Comparison of ENCODE assay signal across 16 cellular contexts in the genomic region with DNA sequence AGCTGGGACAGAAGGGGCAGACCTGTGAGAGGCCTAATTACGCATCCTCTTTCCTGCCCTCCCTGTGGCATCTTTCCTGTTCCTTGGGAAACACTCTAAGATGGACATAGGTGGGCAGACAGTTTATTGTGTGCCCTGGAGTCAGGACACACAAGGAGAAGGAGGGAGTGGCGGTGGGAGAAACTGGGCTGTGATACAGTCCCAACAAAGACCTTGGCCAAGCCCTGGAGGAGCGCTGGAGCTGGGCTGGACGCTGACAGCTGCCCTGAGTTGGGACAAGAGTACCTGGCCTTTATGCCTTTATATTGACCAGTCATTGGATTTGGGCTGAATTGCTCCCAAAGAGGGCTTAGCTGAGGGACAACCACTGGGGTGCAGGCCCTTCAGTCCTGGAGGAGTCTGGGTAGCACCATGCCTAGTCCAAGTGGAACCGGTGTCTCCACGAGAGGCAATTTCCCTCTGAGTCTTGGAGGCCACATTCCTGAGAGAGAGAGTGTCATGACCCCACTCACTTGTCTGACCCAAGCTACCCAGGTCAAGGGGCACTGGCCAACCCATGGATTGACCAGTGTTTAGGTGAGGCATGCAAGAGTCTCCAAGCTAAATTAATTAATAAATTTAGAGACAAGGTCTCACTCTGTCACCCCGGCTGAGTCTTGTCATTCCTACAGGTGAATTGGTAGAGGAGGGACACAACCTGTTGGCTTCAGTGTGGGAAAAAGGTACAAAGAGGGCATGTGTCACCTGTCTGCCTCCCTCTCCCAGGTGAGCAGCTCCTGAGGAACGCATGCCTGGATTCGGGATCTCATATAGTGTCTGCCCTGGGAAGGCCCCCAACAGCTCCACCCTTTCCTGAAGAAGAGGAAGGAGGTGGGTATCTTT.
DNase-seq lines count a peak whose midpoint lies in the region; ATAC-seq and TF ChIP-seq lines count a peak whose summit lies in the region.
"Had no signal": no experiment of that assay in that cellular context is flagged by ENCODE, and none has a peak within 500 bp of the region (broad histone marks: within the 10 kb centered on the region; RNA-seq: fewer than 3 reads in every experiment).

No MANE protein-coding gene starts in this region.

- intact Hi-C loops in CD14-positive monocyte (cut with micrococcal nuclease) (loop anchor here in 1 of 2 donors (5.0 kb wide), 1 partner anchor 36 kb away; no protein-coding TSS in a partner anchor), right cardiac atrium (cut with DNase I) (no loop called here), spleen (cut with DNase I; ENCODE audit: low total_unique reads) (no loop called here)

- H3K36me3 Mint-ChIP-seq in CD14-positive monocyte: peaks cover 3 to 10% of the 10 kb centered on the region in 2 donors
- H3K36me3 Mint-ChIP-seq: CD4-positive, alpha-beta memory T cell had no signal

- H3K27ac ChIP-seq in right cardiac atrium (ENCODE audit: low read length) (peak overlapping the region; percentile 40), spleen (peak overlapping the region in 6 of 8 donors; percentile 78 to 92 (median 88))
- H3K27ac ChIP-seq: neutrophil had no signal

- H3K27me3 Mint-ChIP-seq in CD14-positive monocyte (ENCODE audit: low read depth in 3 of 3): peaks cover 0 to 1% (median 0%) of the 10 kb centered on the region in 3 donors
- H3K27me3 Mint-ChIP-seq: CD4-positive, alpha-beta memory T cell had no signal

- H3K27ac Mint-ChIP-seq in CD14-positive monocyte: peak overlapping the region; percentile 31 to 94 (median 89)

- DNase-seq in CD14-positive monocyte (ENCODE audit: low spot score) (no peak), OCI-M1 (lab: John Stamatoyannopoulos, UW) (peak; percentile 36), right cardiac atrium (peak in 1 of 3 donors; percentile 37), spleen (peak; percentile 66), KG1 (lab: John Stamatoyannopoulos, UW) (no peak), NCI-H1105 (lab: John Stamatoyannopoulos, UW) (no peak), CD1c-positive myeloid dendritic cell (ENCODE audit: extremely low spot score) (no peak), D341Med (ENCODE audit: low spot score) (no peak)
- DNase-seq: CD4-positive, alpha-beta memory T cell; cerebellar nuclear complex; GDM1; NCI-H1417; NCI-H69; SIG-M5; stimulated activated CD4-positive, alpha-beta T cell treated with anti-CD3 and anti-CD28 coated beads, Interleukin-15, amount 100 ng/mL, for 24 hours had no signal

- 84% methylated on average over 9 of the region's 9 CpGs for WGBS in right cardiac atrium
- 77 to 85% (median 83%) methylated on average over 7 to 9 of the region's 9 CpGs for WGBS in spleen, 5 donors

- TF ChIP-seq CTCF in CD14-positive monocyte (IDR thresholded peaks at IDR 0.05) (no peak), spleen (IDR thresholded peaks at IDR 0.05 in 8 of 11, conservative IDR thresholded peaks at IDR 0.05 in 3 of 11) (no peak)

- H3K9me3 ChIP-seq in right cardiac atrium (ENCODE audit: control insufficient read depth, low read length): no peaks in the 10 kb centered on the region
- H3K9me3 ChIP-seq in spleen: no peaks in the 10 kb centered on the region
- H3K9me3 ChIP-seq: neutrophil had no signal

- no peak for TF ChIP-seq POLR2A in spleen (IDR thresholded peaks at IDR 0.05)

- H3K27me3 ChIP-seq in right cardiac atrium (ENCODE audit: control insufficient read depth, insufficient read depth) (no peaks in the 10 kb centered on the region), spleen (replicated peaks in 1 of 7) (no peaks in the 10 kb centered on the region)
- H3K27me3 ChIP-seq: neutrophil had no signal

- peaks cover 35% of the 10 kb centered on the region for H3K4me1 ChIP-seq in right cardiac atrium (ENCODE audit: control insufficient read depth, insufficient read depth, low read length)
- H3K4me1 ChIP-seq in spleen: peaks cover 67 to 84% (median 83%) of the 10 kb centered on the region in 6 donors

- H3K36me3 ChIP-seq in spleen: no peaks in the 10 kb centered on the region
- H3K36me3 ChIP-seq: neutrophil had no signal

- no peak overlapping the region for H3K4me3 Mint-ChIP-seq in CD14-positive monocyte
- H3K4me3 Mint-ChIP-seq: CD4-positive, alpha-beta memory T cell had no signal

- peaks cover 0 to 1% (median 0%) of the 10 kb centered on the region in 7 donors for H3K9me3 Mint-ChIP-seq in CD14-positive monocyte

- H3K4me1 Mint-ChIP-seq in CD14-positive monocyte: peaks cover 88% of the 10 kb centered on the region

- ATAC-seq in right cardiac atrium: no peak

- H3K4me3 ChIP-seq in right cardiac atrium (ENCODE audit: low read length) (no peak overlapping the region), spleen (no peak overlapping the region)

Comparison
In these comparisons a context has a peak if more than half of its experiments do, and no peak if none do; other contexts are left out.
1. DNase-seq: peak in OCI-M1 (single experiment) and spleen (single experiment); none in CD14-positive monocyte (single experiment), KG1 (single experiment), NCI-H1105 (single experiment), CD1c-positive myeloid dendritic cell (single experiment) and D341Med (single experiment).